ENCODE assay signal across 8 cellular contexts in genomic region chr7:107044347-107045194, GRCh38. TPM values are rescaled to one million over a fixed set of nuclear protein-coding genes. Genes with fewer than 3 reads are reported as not detected.
DNase-seq lines count a peak whose midpoint lies in the region; ATAC-seq and TF ChIP-seq lines count a peak whose summit lies in the region.

Gene PRKAR2B, plus strand, starts transcription at chr7:107044705. Its CDS starts 203 bp downstream, at chr7:107044908.

- H3K4me3 ChIP-seq in adrenal gland (peak within 1 kb of the TSS; percentile 49 to 81 (median 67)), upper lobe of left lung (peak within 1 kb of the TSS; percentile 69 to 84 (median 72))

- ATAC-seq in left cardiac atrium: peak; percentile 97
- ATAC-seq in upper lobe of left lung (ENCODE audit: low FRiP score in 2 of 2): peak; percentile 84 to 96

- no peaks in the 10 kb centered on the region for H3K36me3 ChIP-seq in ES-I3 (ENCODE audit: insufficient read depth, low read length)
- H3K36me3 ChIP-seq in adrenal gland (replicated peaks in 1 of 2): no peaks in the 10 kb centered on the region
- no peaks in the 10 kb centered on the region for H3K36me3 ChIP-seq in upper lobe of left lung

- H3K9me3 ChIP-seq in ES-I3 (ENCODE audit: control insufficient read depth, insufficient read depth, low read length): no peaks in the 10 kb centered on the region
- no peaks in the 10 kb centered on the region for H3K9me3 ChIP-seq in adrenal gland (replicated peaks in 1 of 3)
- H3K9me3 ChIP-seq in upper lobe of left lung: no peaks in the 10 kb centered on the region

- 0 to 2% (median 0%) methylated on average over 21 to 110 of the region's 110 CpGs for WGBS in adrenal gland, 4 donors
- 1% methylated on average over 21 of the region's 110 CpGs; no CpG with 5 or more reads in 1 of the 2 donors for WGBS in upper lobe of left lung, 2 donors

- POLR2A ChIA-PET in HEK293T (lab: Yijun Ruan, JAX): no interaction called here

- TF ChIP-seq POLR2A in adrenal gland (IDR thresholded peaks at IDR 0.05): peak; percentile 64 to 80
- no peak for TF ChIP-seq POLR2A in upper lobe of left lung (IDR thresholded peaks at IDR 0.05)

- DNase-seq in HEK293T (ENCODE audit: extremely low spot score) (peak; percentile 88), NCI-H1048 (lab: John Stamatoyannopoulos, UW) (peak; percentile 30), T-helper 1 cell (peak; percentile 45 to 76 (median 58)), adrenal gland (peak; percentile 80 to 90 (median 87)), left cardiac atrium (peak; percentile 81), posterior vena cava (ENCODE audit: low spot score) (peak; percentile 89), upper lobe of left lung (peak; percentile 55 to 95)

- peak within 1 kb of the TSS; percentile 74 for H3K9ac ChIP-seq in ES-I3 (ENCODE audit: low read depth, low read length)

- intact Hi-C loops in adrenal gland (cut with DNase I) (loop anchor here in 1 of 2 donors (5.0 to 10.0 kb wide), 2 partner anchors 97 to 100 kb away; no protein-coding TSS in a partner anchor), left cardiac atrium (cut with DNase I) (loop anchor here in 1 of 2 donors (5.0 kb wide), 1 partner anchor 103 kb away; no protein-coding TSS in a partner anchor), posterior vena cava (cut with DNase I) (no loop called here)

- H3K4me1 ChIP-seq in ES-I3 (ENCODE audit: insufficient read depth, low read length): peaks cover 20% of the 10 kb centered on the region
- peaks cover 15 to 37% of the 10 kb centered on the region in 2 donors for H3K4me1 ChIP-seq in adrenal gland (replicated peaks in 1 of 2)
- peaks cover 12 to 23% (median 14%) of the 10 kb centered on the region in 4 donors for H3K4me1 ChIP-seq in upper lobe of left lung

- CTCF ChIA-PET in HEK293T (lab: Yijun Ruan, JAX): no interaction called here

- H3K27ac ChIP-seq in adrenal gland: peak within 1 kb of the TSS in 4 of 5 donors; percentile 57 to 90 (median 74)
- H3K27ac ChIP-seq in upper lobe of left lung: peak within 1 kb of the TSS; percentile 16 to 80 (median 56)

- TF ChIP-seq CTCF in adrenal gland (IDR thresholded peaks at IDR 0.05) (peak in 2 of 6 experiments; percentile 14 to 25), upper lobe of left lung (IDR thresholded peaks at IDR 0.05) (peak in 4 of 6 experiments; percentile 6 to 30 (median 19))

- no peak for TF ChIP-seq EP300 in upper lobe of left lung (IDR thresholded peaks at IDR 0.05)

- no peaks in the 10 kb centered on the region for H3K27me3 ChIP-seq in adrenal gland
- no peaks in the 10 kb centered on the region for H3K27me3 ChIP-seq in upper lobe of left lung

TF ChIP-seq in HEK293T, 16 proteins besides CTCF, POLR2A, EP300 and RAD21:
- TF ChIP-seq FOXM1 (IDR thresholded peaks at IDR 0.05; ENCODE audit: borderline replicate concordance) (peak; percentile 53; the same call in 1 of the 2 replicates), TARDBP (IDR thresholded peaks at IDR 0.05) (no peak), L3MBTL2 (conservative IDR thresholded peaks at IDR 0.05) (0 out of 2 replicates have a peak, but pooled peaks have one; percentile 21), FOXA1 (IDR thresholded peaks at IDR 0.05) (no peak), SP1 (IDR thresholded peaks at IDR 0.05) (no peak), BHLHE40 (IDR thresholded peaks at IDR 0.05; ENCODE audit: borderline replicate concordance) (no peak)
- TF ChIP-seq, protein P1, sequence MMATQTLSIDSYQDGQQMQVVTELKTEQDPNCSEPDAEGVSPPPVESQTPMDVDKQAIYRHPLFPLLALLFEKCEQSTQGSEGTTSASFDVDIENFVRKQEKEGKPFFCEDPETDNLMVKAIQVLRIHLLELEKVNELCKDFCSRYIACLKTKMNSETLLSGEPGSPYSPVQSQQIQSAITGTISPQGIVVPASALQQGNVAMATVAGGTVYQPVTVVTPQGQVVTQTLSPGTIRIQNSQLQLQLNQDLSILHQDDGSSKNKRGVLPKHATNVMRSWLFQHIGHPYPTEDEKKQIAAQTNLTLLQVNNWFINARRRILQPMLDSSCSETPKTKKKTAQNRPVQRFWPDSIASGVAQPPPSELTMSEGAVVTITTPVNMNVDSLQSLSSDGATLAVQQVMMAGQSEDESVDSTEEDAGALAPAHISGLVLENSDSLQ (IDR thresholded peaks at IDR 0.05): peak; percentile 19; the same call in 1 of the 2 replicates

RNA-seq across cellular contexts. Expression of gene PRKAR2B, which starts in this region (rescaled TPM):
- total RNA-seq in adrenal gland (100 to 1,000 TPM in 3 of 8 donors, 10 to 100 TPM in 5; 58.2 to 145 (median 82.9) TPM), left cardiac atrium (10 to 100 TPM; 52.2 to 78.2 TPM), posterior vena cava (1 to 10 TPM; 4.7 to 5.8 TPM), upper lobe of left lung (10 to 100 TPM in 3 of 6 donors, 1 to 10 TPM in 3; 6.5 to 24.1 (median 9.8) TPM)
- 100 to 1,000 TPM in 1 of 3 donors, 10 to 100 TPM in 2; 30.4 to 212 (median 54.5) TPM for polyA plus RNA-seq in adrenal gland

Comparison
In these comparisons a context has a peak if more than half of its experiments do, and no peak if none do; other contexts are left out.
1. Peak in every context shown above with its lines: DNase-seq, ATAC-seq, H3K4me3 ChIP-seq and H3K27ac ChIP-seq.
2. DNase-seq: peak in every context shown above with its lines; median percentile 89 in posterior vena cava; 88 in HEK293T; 87 in adrenal gland; 81 in left cardiac atrium; 75 in upper lobe of left lung; 58 in T-helper 1 cell; 30 in NCI-H1048.
3. POLR2A ChIP-seq: peak in adrenal gland (2 of 2); none in upper lobe of left lung (0 of 4).